Comparison of ENCODE assay signal across 1 cellular context in the genomic region with DNA sequence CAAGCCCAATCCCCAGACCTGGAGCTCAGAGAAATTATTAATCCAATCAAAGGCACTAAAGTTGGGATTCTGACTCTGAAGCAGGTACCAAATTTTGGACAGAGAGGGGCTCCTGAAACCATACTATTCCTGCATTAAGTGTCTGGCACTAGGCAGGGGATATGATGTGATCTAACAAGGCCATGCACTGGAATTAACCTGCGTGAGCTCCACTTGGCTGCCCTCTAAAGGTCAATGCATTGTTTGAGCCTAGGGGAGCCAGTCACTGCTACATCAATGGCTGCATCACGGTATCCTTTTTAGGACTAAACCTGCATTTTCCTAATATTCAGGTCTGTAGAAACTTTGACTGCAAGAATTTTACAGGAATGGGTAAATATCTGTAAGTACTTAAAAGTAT.
TF ChIP-seq lines count a peak whose summit lies in the region.

No MANE protein-coding gene starts in this region.

TF ChIP-seq in GM23338, 12 proteins besides CTCF, POLR2A, EP300 and RAD21:
- TF ChIP-seq, protein P1, sequence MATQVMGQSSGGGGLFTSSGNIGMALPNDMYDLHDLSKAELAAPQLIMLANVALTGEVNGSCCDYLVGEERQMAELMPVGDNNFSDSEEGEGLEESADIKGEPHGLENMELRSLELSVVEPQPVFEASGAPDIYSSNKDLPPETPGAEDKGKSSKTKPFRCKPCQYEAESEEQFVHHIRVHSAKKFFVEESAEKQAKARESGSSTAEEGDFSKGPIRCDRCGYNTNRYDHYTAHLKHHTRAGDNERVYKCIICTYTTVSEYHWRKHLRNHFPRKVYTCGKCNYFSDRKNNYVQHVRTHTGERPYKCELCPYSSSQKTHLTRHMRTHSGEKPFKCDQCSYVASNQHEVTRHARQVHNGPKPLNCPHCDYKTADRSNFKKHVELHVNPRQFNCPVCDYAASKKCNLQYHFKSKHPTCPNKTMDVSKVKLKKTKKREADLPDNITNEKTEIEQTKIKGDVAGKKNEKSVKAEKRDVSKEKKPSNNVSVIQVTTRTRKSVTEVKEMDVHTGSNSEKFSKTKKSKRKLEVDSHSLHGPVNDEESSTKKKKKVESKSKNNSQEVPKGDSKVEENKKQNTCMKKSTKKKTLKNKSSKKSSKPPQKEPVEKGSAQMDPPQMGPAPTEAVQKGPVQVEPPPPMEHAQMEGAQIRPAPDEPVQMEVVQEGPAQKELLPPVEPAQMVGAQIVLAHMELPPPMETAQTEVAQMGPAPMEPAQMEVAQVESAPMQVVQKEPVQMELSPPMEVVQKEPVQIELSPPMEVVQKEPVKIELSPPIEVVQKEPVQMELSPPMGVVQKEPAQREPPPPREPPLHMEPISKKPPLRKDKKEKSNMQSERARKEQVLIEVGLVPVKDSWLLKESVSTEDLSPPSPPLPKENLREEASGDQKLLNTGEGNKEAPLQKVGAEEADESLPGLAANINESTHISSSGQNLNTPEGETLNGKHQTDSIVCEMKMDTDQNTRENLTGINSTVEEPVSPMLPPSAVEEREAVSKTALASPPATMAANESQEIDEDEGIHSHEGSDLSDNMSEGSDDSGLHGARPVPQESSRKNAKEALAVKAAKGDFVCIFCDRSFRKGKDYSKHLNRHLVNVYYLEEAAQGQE (IDR thresholded peaks at IDR 0.05; ENCODE audit: unreplicated experiment), result no peak
- no peak for TF ChIP-seq POLR2AphosphoS5 (IDR thresholded peaks at IDR 0.05; ENCODE audit: low read depth)
- TF ChIP-seq CREB1 (CRISPR knock-in tag; IDR thresholded peaks at IDR 0.05; ENCODE audit: low read depth), result 0 out of 2 replicates have a peak, but pooled peaks have one; percentile 9
